ENCODE assay signal across 8 cellular contexts in the genomic region with DNA sequence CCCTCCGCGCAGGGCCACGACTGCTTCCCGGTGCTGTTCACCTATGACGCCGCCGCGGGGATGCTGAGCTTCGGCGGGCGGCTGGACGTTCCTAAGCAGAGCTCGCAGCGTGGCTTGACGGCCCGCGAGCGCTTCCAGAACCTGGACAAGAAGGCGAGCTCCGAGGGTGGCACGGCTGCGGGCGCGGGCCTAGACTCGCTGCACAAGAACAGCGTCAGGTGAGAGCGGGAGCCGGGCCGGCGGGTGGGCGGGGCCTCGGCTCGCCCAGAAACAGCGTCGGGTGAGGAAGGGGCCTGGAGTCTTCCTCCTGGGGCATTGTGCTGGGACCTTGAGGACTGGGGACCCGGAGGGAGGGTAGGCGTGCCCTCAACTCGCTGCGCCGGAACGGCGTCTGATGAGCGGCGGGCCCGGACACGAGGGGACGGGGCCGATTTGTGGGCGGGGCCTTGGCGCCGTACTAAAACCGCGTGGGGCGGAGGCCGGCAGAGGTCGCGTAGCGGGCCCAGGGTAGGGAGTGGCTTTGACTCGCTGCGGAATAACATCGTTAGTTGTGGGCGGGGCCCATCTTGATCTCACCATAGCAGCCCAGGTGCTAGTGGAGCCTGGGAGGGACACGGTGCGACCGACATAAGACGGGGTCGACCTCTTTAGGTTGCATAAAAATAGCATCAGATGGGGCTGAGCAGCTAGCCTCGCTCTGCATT. TPM values are rescaled to one million over a fixed set of nuclear protein-coding genes. Genes with fewer than 3 reads are reported as not detected.
A peak's percentile ranks its signal among the peaks of the same experiment; 100 is the strongest.
DNase-seq lines count a peak whose midpoint lies in the region; ATAC-seq, FAIRE-seq and TF ChIP-seq lines count a peak whose summit lies in the region.

No MANE protein-coding gene starts in this region.

- peak; percentile 79 for ATAC-seq in WTC11

- H4K20me1 ChIP-seq in mammary epithelial cell (ENCODE audit: insufficient read depth, low read length) = peaks cover 4% of the 10 kb centered on the region

- no peaks in the 10 kb centered on the region for H3K9me3 Mint-ChIP-seq in WTC11

- WGBS in mammary epithelial cell (ENCODE audit: low coverage, missing lambda C conversion rate) = 19% methylated on average over 4 of the region's 68 CpGs

- no peak for TF ChIP-seq CTCF in WTC11 (IDR thresholded peaks at IDR 0.05)
- no peak for TF ChIP-seq CTCF in mammary epithelial cell (conservative IDR thresholded peaks at IDR 0.05 in 1 of 2, IDR thresholded peaks at IDR 0.05 in 1 of 2; ENCODE audit: extremely low read depth in 1 of 2, insufficient read depth in 1 of 2, low read depth in 1 of 2, low read length in 2 of 2)
- no peak for TF ChIP-seq CTCF in kidney epithelial cell (IDR thresholded peaks at IDR 0.05; ENCODE audit: insufficient read depth, low read length, poor library complexity, severe bottlenecking)

- TF ChIP-seq POLR2A in H54 (IDR thresholded peaks at IDR 0.05; ENCODE audit: low read depth, low read length) = no peak

- intact Hi-C loops in mammary epithelial cell (cut with micrococcal nuclease) = no loop called here

- in situ Hi-C loops in mammary epithelial cell (cut with MboI; ENCODE audit: low sequenced_read_pairs in 2 of 2) = no loop called here

- CTCF ChIA-PET in WTC11 (lab: Charles Lee) (interaction anchor here (1.1 to 2.5 kb wide), 4 partner anchors 16 to 33 kb away, joined by 5 to 15 read pairs (median 10); partner anchors contain the start of genes BUD31 and PDAP1), mammary epithelial cell (lab: Charles Lee; ENCODE audit: low non-redundant PET) (no interaction called here)

- no peak overlapping the region for H3K27ac ChIP-seq in mammary epithelial cell (ENCODE audit: insufficient read depth, low read depth, low read length)

- no peak overlapping the region for H3K9ac ChIP-seq in mammary epithelial cell (ENCODE audit: insufficient read depth, low read length)

- peak overlapping the region; percentile 74 for H3K4me2 ChIP-seq in mammary epithelial cell (ENCODE audit: insufficient read depth, low read depth, low read length)

- H2AFZ ChIP-seq in mammary epithelial cell (ENCODE audit: low read depth, low read length) = peak overlapping the region; percentile 43

- H3K27me3 ChIP-seq in mammary epithelial cell (ENCODE audit: insufficient read depth, low read length) (no peaks in the 10 kb centered on the region), kidney epithelial cell (ENCODE audit: control insufficient read depth, insufficient read depth, low read length) (no peaks in the 10 kb centered on the region)

- H3K36me3 ChIP-seq in mammary epithelial cell (ENCODE audit: insufficient read depth, low read length) (peaks cover 36% of the 10 kb centered on the region), kidney epithelial cell (ENCODE audit: control insufficient read depth, insufficient read depth, low read length) (peaks cover 16% of the 10 kb centered on the region)

- H3K36me3 Mint-ChIP-seq in WTC11 = peaks cover 32% of the 10 kb centered on the region

- POLR2A ChIA-PET in WTC11 (lab: Charles Lee) = interaction anchor here (0.6 to 3.5 kb wide), 5 partner anchors 16 to 64 kb away, joined by 3 to 37 read pairs (median 3); partner anchors contain the start of genes ARPC1B, BUD31 and PDAP1

- peaks cover 14% of the 10 kb centered on the region for H3K4me1 ChIP-seq in mammary epithelial cell (ENCODE audit: insufficient read depth, low read length)

- DNase-seq in GM18507 (ENCODE audit: extremely low spot score, insufficient read length, low read depth) = no peak
- DNase-seq in NCI-H1048 (lab: John Stamatoyannopoulos, UW) = peak; percentile 76
- DNase-seq in WTC11 (ENCODE audit: low spot score) = peak; percentile 86
- DNase-seq in mammary epithelial cell = no peak
- no peak for DNase-seq in kidney epithelial cell (ENCODE audit: low read depth)
- peak; percentile 81 for DNase-seq in stimulated activated CD4-positive, alpha-beta T cell treated with anti-CD3 and anti-CD28 coated beads, Interleukin-1b, Interleukin-23, amount 100 ng/mL, for 48 hours
- DNase-seq in H54 (ENCODE audit: insufficient read length, low spot score) = no peak
- no peak for DNase-seq in HK-2 (ENCODE audit: unreplicated experiment)

- H3K9me3 ChIP-seq in mammary epithelial cell (replicated peaks; ENCODE audit: insufficient read depth, low read length) = no peaks in the 10 kb centered on the region

- FAIRE-seq in GM18507 (lab: Jason Lieb, UNC) (peak; percentile 60), H54 (lab: Jason Lieb, UNC) (no peak)

- no TSS peak for BruUV-seq in mammary epithelial cell (replicated peaks; lab: Mats Ljungman, UMichigan)

- peaks cover 12% of the 10 kb centered on the region for H3K4me1 Mint-ChIP-seq in WTC11

- H3K4me3 ChIP-seq in mammary epithelial cell (replicated peaks in 1 of 3; ENCODE audit: insufficient read depth in 1 of 3, low read depth in 2 of 3, low read length in 3 of 3) (peak overlapping the region in 2 of 3 experiments; percentile 24 to 54), kidney epithelial cell (ENCODE audit: low read depth, low read length) (peak overlapping the region; percentile 27)

- H3K4me3 Mint-ChIP-seq in WTC11 = peak overlapping the region; percentile 77

- dilution Hi-C loops in mammary epithelial cell (cut with HindIII; ENCODE audit: low sequenced_read_pairs) = no loop called here

- H3K27ac Mint-ChIP-seq in WTC11 = peak overlapping the region; percentile 98

- H3K27me3 Mint-ChIP-seq in WTC11 (ENCODE audit: low read depth) = no peaks in the 10 kb centered on the region

- peaks cover 32% of the 10 kb centered on the region for H3K79me2 ChIP-seq in mammary epithelial cell (ENCODE audit: insufficient read depth, low read length)

TF ChIP-seq in WTC11, 78 proteins besides CTCF, POLR2A, EP300 and RAD21 (continues in another document):
- no peak for TF ChIP-seq ZNF423 (CRISPR knock-in tag; IDR thresholded peaks at IDR 0.05)
- TF ChIP-seq EMX1 (CRISPR knock-in tag; IDR thresholded peaks at IDR 0.05) = peak; percentile 22; the same call in 1 of the 2 replicates
- peak; percentile 62 for TF ChIP-seq FOXP4 (CRISPR knock-in tag; IDR thresholded peaks at IDR 0.05)
- TF ChIP-seq AR (CRISPR knock-in tag; IDR thresholded peaks at IDR 0.05) = peak; percentile 47; the same call in 1 of the 2 replicates
- TF ChIP-seq ZNF396 (CRISPR knock-in tag; IDR thresholded peaks at IDR 0.05; ENCODE audit: borderline replicate concordance) = no peak

RNA-seq across cellular contexts. Expression of gene PDAP1, which starts 15.6 kb away (rescaled TPM):
- total RNA-seq in WTC11 (2021) (157 to 177 TPM (median 160 TPM) in 3 replicates), mammary epithelial cell (100 to 1,000 TPM in 1 of 2 donors, 10 to 100 TPM in 1; 23.0 to 182 TPM), kidney epithelial cell (123 and 133 TPM in 2 replicates)
- 60.9 TPM for polyA plus RNA-seq in mammary epithelial cell
- 30.6 TPM for polyA minus RNA-seq in mammary epithelial cell

RNA-seq across cellular contexts. Expression of gene BUD31, which starts 16.0 kb away (rescaled TPM):
- total RNA-seq in WTC11 (2021) = 98.4 to 99.5 TPM (median 98.7 TPM) in 3 replicates
- 100 to 1,000 TPM in 1 of 2 donors, 10 to 100 TPM in 1; 52.3 to 140 TPM for total RNA-seq in mammary epithelial cell
- 59.9 TPM for polyA plus RNA-seq in mammary epithelial cell
- 26.9 TPM for polyA minus RNA-seq in mammary epithelial cell
- total RNA-seq in kidney epithelial cell = 146 and 153 TPM in 2 replicates

RNA-seq across cellular contexts. Expression of gene ARPC1B, which starts 18.3 kb away (rescaled TPM):
- 63.3 to 70.2 TPM (median 66.2 TPM) in 3 replicates for total RNA-seq in WTC11 (2021)
- 100 to 1,000 TPM; 196 to 228 TPM for total RNA-seq in mammary epithelial cell
- polyA plus RNA-seq in mammary epithelial cell = 547 TPM
- polyA minus RNA-seq in mammary epithelial cell = 215 TPM
- 385 and 460 TPM in 2 replicates for total RNA-seq in kidney epithelial cell

RNA-seq across cellular contexts. Expression of gene PTCD1, which starts 45.8 kb away (rescaled TPM):
- total RNA-seq in WTC11 (2021) (8.8 to 11.4 TPM (median 11.1 TPM) in 3 replicates), mammary epithelial cell (1 to 10 TPM; 7.0 to 7.2 TPM), kidney epithelial cell (5.6 and 13.2 TPM in 2 replicates)
- 5.2 TPM for polyA plus RNA-seq in mammary epithelial cell
- polyA minus RNA-seq in mammary epithelial cell = 31.8 TPM

RNA-seq across cellular contexts. Expression of gene CPSF4, which starts 45.9 kb away (rescaled TPM):
- total RNA-seq in WTC11 (2021) (79.1 to 109 TPM (median 85.8 TPM) in 3 replicates), mammary epithelial cell (100 to 1,000 TPM in 1 of 2 donors, 10 to 100 TPM in 1; 60.4 to 107 TPM), kidney epithelial cell (31.7 and 38.4 TPM in 2 replicates)
- polyA plus RNA-seq in mammary epithelial cell = 28.8 TPM
- 38.8 TPM for polyA minus RNA-seq in mammary epithelial cell

Comparison
In these comparisons a context has a peak if more than half of its experiments do, and no peak if none do; other contexts are left out.
1. DNase-seq: peak in NCI-H1048 (single experiment), WTC11 (single experiment) and stimulated activated CD4-positive, alpha-beta T cell treated with anti-CD3 and anti-CD28 coated beads, Interleukin-1b, Interleukin-23, amount 100 ng/mL, for 48 hours (single experiment); none in GM18507 (single experiment), mammary epithelial cell (single experiment), kidney epithelial cell (single experiment), H54 (single experiment) and HK-2 (single experiment).